In the genomic region with DNA sequence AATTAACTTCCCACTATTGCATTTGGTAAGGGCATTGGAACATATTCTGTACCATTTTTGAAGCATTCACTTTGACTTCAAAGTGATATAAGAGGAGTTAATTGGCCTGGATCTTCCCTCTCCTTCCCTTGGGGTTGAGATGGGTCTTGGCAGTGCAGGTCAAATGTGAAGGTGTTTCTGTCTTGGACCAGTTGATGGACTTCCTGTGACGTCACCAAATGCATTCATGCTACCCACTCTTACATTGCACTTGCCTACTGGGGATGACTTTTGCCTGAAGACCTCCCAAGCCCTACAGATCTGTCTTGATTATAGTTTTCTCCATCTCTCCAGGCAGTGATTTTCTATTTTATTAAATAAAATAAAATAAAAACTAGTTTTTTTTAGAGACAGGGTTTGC, we compare ENCODE assay signal across 33 cellular contexts.
"Had no signal": no experiment of that assay in that cellular context is flagged by ENCODE, and none has a peak within 500 bp of the region (broad histone marks: within the 10 kb centered on the region; RNA-seq: fewer than 3 reads in every experiment).

No MANE protein-coding gene starts in this region.

- H3K9me3 ChIP-seq: MG63 had no signal

- DNase-seq: Karpas-422, Kasumi-1, MG63, MM.1S, MV-4-11, NCI-H1048, NCI-H1092, NCI-H1092 treated with DMSO at 0.1 percent for 48 hours, NCI-H1105, NCI-H1105 treated with DMSO at 0.1 percent for 48 hours, NCI-H1417, NCI-H1417 treated with DMSO at 0.1 percent for 48 hours, NCI-H1436, NCI-H1436 treated with DMSO at 0.1 percent for 48 hours, NCI-H1694, NCI-H1694 treated with DMSO at 0.1 percent for 48 hours, NCI-H187, NCI-H187 treated with DMSO at 0.1 percent for 48 hours, NCI-H1930, NCI-H2029, NCI-H2029 treated with DMSO at 0.1 percent for 48 hours, NCI-H2081, NCI-H2081 treated with DMSO at 0.1 percent for 48 hours, NCI-H2107, NCI-H2171, NCI-H2171 treated with DMSO at 0.1 percent for 48 hours, NCI-H2227 treated with DMSO at 0.1 percent for 48 hours, NCI-H226, NCI-H345, NCI-H446, NCI-H446 treated with DMSO at 0.1 percent for 48 hours, NCI-H510A, NCI-H510A treated with DMSO at 0.1 percent for 48 hours had no signal

- H3K27me3 ChIP-seq: MG63 had no signal

- H3K4me3 ChIP-seq: MG63 had no signal

- H3K36me3 ChIP-seq: MG63 had no signal
